Comparison of ENCODE assay signal across 13 cellular contexts in the genomic region with DNA sequence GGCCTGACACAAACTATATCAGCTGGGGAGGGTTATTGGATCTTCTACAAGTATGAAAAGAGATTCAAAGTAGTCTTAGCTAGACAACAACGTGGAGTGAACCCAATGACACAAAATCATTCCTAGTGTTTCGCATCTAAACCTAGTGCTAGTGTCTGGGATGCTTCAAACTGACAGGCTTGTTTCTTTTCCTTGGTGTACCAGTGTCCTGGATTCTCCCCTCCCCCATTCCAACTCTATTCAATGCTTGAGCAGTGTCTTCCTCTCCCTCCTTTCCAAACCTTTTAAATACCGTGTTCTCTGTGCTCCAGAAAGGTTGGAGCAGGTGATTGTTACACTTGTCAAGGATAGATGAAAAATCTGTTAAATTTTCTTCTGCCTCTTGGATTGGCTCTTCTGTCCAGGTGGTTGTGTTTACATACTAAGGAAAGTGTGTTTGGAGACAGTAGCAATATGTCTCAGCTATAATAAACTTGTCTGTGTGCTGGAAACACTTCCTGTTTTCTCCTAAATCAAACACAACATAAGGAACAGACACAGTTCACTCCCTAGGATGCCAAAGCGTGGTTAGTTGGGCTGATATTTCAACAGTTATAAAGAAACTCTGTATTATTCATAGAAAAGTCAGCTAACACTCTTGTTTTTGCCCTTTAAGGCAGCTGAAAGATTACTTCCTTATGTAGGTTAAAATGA. TPM values are rescaled to one million over a fixed set of nuclear protein-coding genes. Genes with fewer than 3 reads are reported as not detected.
DNase-seq lines count a peak whose midpoint lies in the region; ATAC-seq and TF ChIP-seq lines count a peak whose summit lies in the region.
"Had no signal": no experiment of that assay in that cellular context is flagged by ENCODE, and none has a peak within 500 bp of the region (broad histone marks: within the 10 kb centered on the region; RNA-seq: fewer than 3 reads in every experiment).

No MANE protein-coding gene starts in this region.

- H3K36me3 ChIP-seq in ES-I3 (ENCODE audit: insufficient read depth, low read length) = no peaks in the 10 kb centered on the region
- no peaks in the 10 kb centered on the region for H3K36me3 ChIP-seq in muscle layer of colon (ENCODE audit: insufficient read depth, low read length)

- H3K27ac ChIP-seq in VCaP = peak overlapping the region; percentile 85
- peak overlapping the region; percentile 27 for H3K27ac ChIP-seq in muscle layer of colon (ENCODE audit: low read depth, low read length)
- H3K27ac ChIP-seq: hepatocyte had no signal

- H3K4me1 ChIP-seq in ES-I3 (ENCODE audit: insufficient read depth, low read length) (peaks cover 45% of the 10 kb centered on the region), muscle layer of colon (ENCODE audit: insufficient read depth, low read length) (peaks cover 17% of the 10 kb centered on the region)

- H3K4me1 Mint-ChIP-seq in activated T-cell treated with anti-CD3 and anti-CD28 coated beads, Interleukin-2, amount 50 U/mL, for 4 hours (ENCODE audit: low read depth) = peaks cover 3% of the 10 kb centered on the region

- H3K9me3 Mint-ChIP-seq in activated T-cell treated with anti-CD3 and anti-CD28 coated beads, Interleukin-2, amount 50 U/mL, for 4 hours = no peaks in the 10 kb centered on the region

- no peak for TF ChIP-seq CTCF in VCaP (conservative IDR thresholded peaks at IDR 0.05)

- no peaks in the 10 kb centered on the region for H3K36me3 Mint-ChIP-seq in activated T-cell treated with anti-CD3 and anti-CD28 coated beads, Interleukin-2, amount 50 U/mL, for 4 hours (ENCODE audit: insufficient read depth)
- H3K36me3 Mint-ChIP-seq: CD4-positive, CD25-positive, alpha-beta regulatory T cell had no signal

- H3K27me3 Mint-ChIP-seq in activated T-cell treated with anti-CD3 and anti-CD28 coated beads, Interleukin-2, amount 50 U/mL, for 4 hours (ENCODE audit: low read depth) = peaks cover 26% of the 10 kb centered on the region

- DNase-seq in NCI-H1417 (lab: John Stamatoyannopoulos, UW) (peak; percentile 50 to 90 (median 77)), C1 segment of cervical spinal cord (lab: John Stamatoyannopoulos, UW) (no peak), inferior parietal cortex (ENCODE audit: extremely low spot score) (no peak), cortex of kidney (lab: John Stamatoyannopoulos, UW) (no peak)
- no peak for DNase-seq in activated T-cell treated with anti-CD3 and anti-CD28 coated beads, Interleukin-2, amount 50 U/mL, for 4 hours
- DNase-seq: NK-92 treated with Interleukin-12 subunit alpha and Interleukin-12 subunit beta, amount 100 ng/mL, for 24 hours had no signal

- no peak for ATAC-seq in activated T-cell treated with anti-CD3 and anti-CD28 coated beads, Interleukin-2, amount 50 U/mL, for 4 hours

- no peak overlapping the region for H3K4me3 ChIP-seq in muscle layer of colon (ENCODE audit: low read depth in 1 of 2, low read length in 2 of 2)
- H3K4me3 ChIP-seq: hepatocyte had no signal

- peak overlapping the region; percentile 31 for H3K9ac ChIP-seq in ES-I3 (ENCODE audit: low read depth, low read length)
- H3K9ac ChIP-seq in muscle layer of colon (ENCODE audit: low read length) = no peak overlapping the region

- H3K27me3 ChIP-seq in muscle layer of colon (ENCODE audit: control insufficient read depth in 1 of 2, insufficient read depth in 2 of 2, low read length in 2 of 2) = no peaks in the 10 kb centered on the region
- H3K27me3 ChIP-seq: hepatocyte had no signal

- H3K4me3 Mint-ChIP-seq in activated T-cell treated with anti-CD3 and anti-CD28 coated beads, Interleukin-2, amount 50 U/mL, for 4 hours = no peak overlapping the region
- H3K4me3 Mint-ChIP-seq: CD4-positive, CD25-positive, alpha-beta regulatory T cell had no signal

- H3K9me3 ChIP-seq in ES-I3 (ENCODE audit: control insufficient read depth, insufficient read depth, low read length) = no peaks in the 10 kb centered on the region; the same call in 1 of the 2 replicates
- no peaks in the 10 kb centered on the region for H3K9me3 ChIP-seq in muscle layer of colon (ENCODE audit: low read length)

RNA-seq across cellular contexts. Expression of gene GUCY2C, which starts 14.4 kb away (rescaled TPM):
- total RNA-seq in activated T-cell treated with anti-CD3 and anti-CD28 coated beads, Interleukin-2, amount 50 U/mL, for 4 hours = not detected
- total RNA-seq: CD4-positive, CD25-positive, alpha-beta regulatory T cell; endothelial cell of umbilical vein; pulmonary artery endothelial cell had no signal

Comparison
In these comparisons a context has a peak if more than half of its experiments do, and no peak if none do; other contexts are left out.
1. DNase-seq: peak in NCI-H1417 (3 of 3); none in C1 segment of cervical spinal cord (0 of 14), inferior parietal cortex (single experiment), cortex of kidney (single experiment) and activated T-cell treated with anti-CD3 and anti-CD28 coated beads, Interleukin-2, amount 50 U/mL, for 4 hours (single experiment).